In the genomic region with DNA sequence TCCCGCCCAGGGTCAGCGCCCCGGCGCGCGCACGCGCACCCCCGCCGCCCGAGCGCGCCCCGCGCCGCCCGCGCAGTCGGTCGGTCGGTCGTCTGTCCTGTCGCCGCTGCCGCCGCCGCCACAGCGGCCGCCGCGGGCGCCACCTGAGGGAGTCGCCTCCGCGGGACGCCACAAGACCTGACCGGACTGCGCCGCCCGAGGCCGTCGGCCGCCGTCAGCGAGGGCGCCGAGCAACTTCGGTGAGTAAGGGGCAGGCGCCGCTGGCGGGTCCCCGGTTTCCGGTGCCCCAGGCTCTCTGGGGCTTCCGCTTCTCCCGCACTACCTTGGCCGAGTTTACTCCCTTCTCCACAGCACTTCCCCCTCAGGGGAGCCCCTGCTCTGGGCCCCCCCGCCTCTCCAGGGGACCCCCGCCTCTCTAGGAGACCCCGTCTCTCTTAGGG, we compare ENCODE assay signal across 8 cellular contexts. TPM values are rescaled to one million over a fixed set of nuclear protein-coding genes. Genes with fewer than 3 reads are reported as not detected.
A peak's percentile ranks its signal among the peaks of the same experiment; 100 is the strongest.
DNase-seq lines count a peak whose midpoint lies in the region; ATAC-seq and TF ChIP-seq lines count a peak whose summit lies in the region.

No MANE protein-coding gene starts in this region.

- H3K4me3 ChIP-seq in ACC112 (ENCODE audit: low read depth, low read length) (peak overlapping the region; percentile 96), KMS-11 (IDR thresholded peaks at IDR 0.05; ENCODE audit: insufficient read depth, low read depth, low read length) (no peak overlapping the region), right atrium auricular region (peak overlapping the region; percentile 89 to 98), skeletal muscle tissue (ENCODE audit: low read length in 3 of 3) (peak overlapping the region; percentile 67 to 77 (median 74))

- no peaks in the 10 kb centered on the region for H4K20me1 ChIP-seq in KMS-11 (ENCODE audit: insufficient read depth)

- no peaks in the 10 kb centered on the region for H3K9me3 Mint-ChIP-seq in activated T-cell treated with anti-CD3 and anti-CD28 coated beads, Interleukin-2, amount 50 U/mL, for 24 hours

- peaks cover 62% of the 10 kb centered on the region for H3K4me1 Mint-ChIP-seq in activated T-cell treated with anti-CD3 and anti-CD28 coated beads, Interleukin-2, amount 50 U/mL, for 24 hours (ENCODE audit: low read depth)

- peak; percentile 38 for DNase-seq in GM19238 (ENCODE audit: insufficient read length, low spot score)
- DNase-seq in activated T-cell treated with anti-CD3 and anti-CD28 coated beads, Interleukin-2, amount 50 U/mL, for 24 hours = no peak
- no peak for DNase-seq in right atrium auricular region (ENCODE audit: low spot score)
- no peak for DNase-seq in NCI-H1048 (lab: John Stamatoyannopoulos, UW)

- H3K79me2 ChIP-seq in ACC112 (ENCODE audit: control insufficient read depth, insufficient read depth, low read length, unreplicated experiment) (peaks cover 43% of the 10 kb centered on the region), KMS-11 (ENCODE audit: insufficient read depth, low read depth) (peaks cover 12% of the 10 kb centered on the region; the same call in 1 of the 2 replicates)

- H3K27me3 ChIP-seq in ACC112 (ENCODE audit: insufficient read depth, low read length) (no peaks in the 10 kb centered on the region), KMS-11 (ENCODE audit: insufficient read depth, low read depth) (no peaks in the 10 kb centered on the region), right atrium auricular region (no peaks in the 10 kb centered on the region), skeletal muscle tissue (ENCODE audit: control insufficient read depth in 3 of 3, insufficient read depth in 3 of 3, low read length in 3 of 3) (no peaks in the 10 kb centered on the region)

- H3K4me2 ChIP-seq in KMS-11 = peak overlapping the region; percentile 81

- H2AFZ ChIP-seq in ACC112 (ENCODE audit: low read length, unreplicated experiment) = peak overlapping the region; percentile 55
- H2AFZ ChIP-seq in KMS-11 (ENCODE audit: low read depth) = peak overlapping the region; percentile 64; the same call in 1 of the 2 replicates

- no peak for TF ChIP-seq CTCF in KMS-11 (conservative IDR thresholded peaks at IDR 0.05; ENCODE audit: low read depth, low read length)
- no peak for TF ChIP-seq CTCF in right atrium auricular region (IDR thresholded peaks at IDR 0.05)

- H3K27me3 Mint-ChIP-seq in activated T-cell treated with anti-CD3 and anti-CD28 coated beads, Interleukin-2, amount 50 U/mL, for 24 hours = no peaks in the 10 kb centered on the region

- peaks cover 35% of the 10 kb centered on the region for H3K36me3 Mint-ChIP-seq in activated T-cell treated with anti-CD3 and anti-CD28 coated beads, Interleukin-2, amount 50 U/mL, for 24 hours (ENCODE audit: low read depth)

- ATAC-seq in GM19397 (IDR thresholded peaks at IDR 0.05; ENCODE audit: unreplicated experiment) = no peak

- H3K27ac ChIP-seq in ACC112 (ENCODE audit: low read depth, low read length) (peak overlapping the region; percentile 61; the same call in 1 of the 2 replicates), KMS-11 (peak overlapping the region; percentile 35; the same call in 1 of the 2 replicates), right atrium auricular region (peak overlapping the region; percentile 78 to 81), skeletal muscle tissue (ENCODE audit: low read depth, low read length) (peak overlapping the region; percentile 88)

- no peaks in the 10 kb centered on the region for H3K36me3 ChIP-seq in ACC112 (ENCODE audit: insufficient read depth, low read length)
- no peaks in the 10 kb centered on the region for H3K36me3 ChIP-seq in KMS-11 (ENCODE audit: insufficient read depth)
- H3K36me3 ChIP-seq in right atrium auricular region = no peaks in the 10 kb centered on the region
- H3K36me3 ChIP-seq in skeletal muscle tissue (ENCODE audit: control insufficient read depth in 3 of 3, insufficient read depth in 3 of 3, low read length in 3 of 3) = no peaks in the 10 kb centered on the region

- H3K27ac Mint-ChIP-seq in activated T-cell treated with anti-CD3 and anti-CD28 coated beads, Interleukin-2, amount 50 U/mL, for 24 hours = peak overlapping the region; percentile 91

- H3K9me3 ChIP-seq in right atrium auricular region = no peaks in the 10 kb centered on the region
- no peaks in the 10 kb centered on the region for H3K9me3 ChIP-seq in skeletal muscle tissue (ENCODE audit: control insufficient read depth in 3 of 3, low read length in 3 of 3)

- H3K4me3 Mint-ChIP-seq in activated T-cell treated with anti-CD3 and anti-CD28 coated beads, Interleukin-2, amount 50 U/mL, for 24 hours = peak overlapping the region; percentile 88

- H3K4me1 ChIP-seq in ACC112 (ENCODE audit: control insufficient read depth, insufficient read depth, low read length, unreplicated experiment) (peaks cover 13% of the 10 kb centered on the region), KMS-11 (ENCODE audit: low read depth, poor library complexity, severe bottlenecking) (peaks cover 16% of the 10 kb centered on the region), right atrium auricular region (peaks cover 0 to 42% of the 10 kb centered on the region in 2 donors), skeletal muscle tissue (ENCODE audit: control insufficient read depth in 3 of 3, insufficient read depth in 3 of 3, low read length in 3 of 3) (peaks cover 33 to 46% (median 40%) of the 10 kb centered on the region in 3 donors)

- H3K9ac ChIP-seq in KMS-11 = peak overlapping the region; percentile 80
- H3K9ac ChIP-seq in skeletal muscle tissue (ENCODE audit: low read depth in 1 of 3, low read length in 3 of 3) = peak overlapping the region; percentile 87 to 92 (median 90)

RNA-seq across cellular contexts. Expression of a gene that starts 19.6 kb away (rescaled TPM):
- total RNA-seq in right atrium auricular region (10 to 100 TPM; 27.7 to 32.9 TPM), skeletal muscle tissue (19.8 TPM)

Comparison
In these comparisons a context has a peak if more than half of its experiments do, and no peak if none do; other contexts are left out.
1. H3K27ac ChIP-seq: peak in every context shown above with its lines; median percentile 88 in skeletal muscle tissue; 80 in right atrium auricular region; 61 in ACC112; 35 in KMS-11.